Comparison of ENCODE assay signal across 20 cellular contexts in the genomic region with DNA sequence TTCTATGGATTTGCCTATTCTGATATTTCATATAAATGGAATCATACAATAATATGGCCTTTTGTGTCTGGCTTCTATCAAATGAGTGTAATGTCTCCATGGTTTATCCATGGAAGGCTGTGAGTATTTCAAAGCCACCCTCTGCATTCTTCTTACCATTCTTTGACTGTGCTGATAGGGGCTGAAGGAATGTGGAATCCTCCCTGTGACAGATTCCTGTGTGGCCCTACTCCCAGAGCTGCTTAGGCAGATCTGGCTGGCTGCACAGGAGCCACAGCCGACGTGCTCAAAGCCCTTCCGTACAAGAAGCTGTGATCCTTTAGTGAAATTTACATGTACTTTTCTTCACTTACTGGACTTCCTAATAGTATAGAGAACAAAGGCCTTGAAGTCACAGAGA.
"Had no signal": no experiment of that assay in that cellular context is flagged by ENCODE, and none has a peak within 500 bp of the region (broad histone marks: within the 10 kb centered on the region; RNA-seq: fewer than 3 reads in every experiment).

No MANE protein-coding gene starts in this region.

- DNase-seq: activated CD4-positive, alpha-beta T cell treated with anti-CD3 and anti-CD28 coated beads for 48 hours; activated CD4-positive, alpha-beta T cell treated with anti-CD3 and anti-CD28 coated beads, Interleukin-2, amount 50 U/mL, for 4 hours; activated CD4-positive, CD25-positive, alpha-beta regulatory T cell treated with anti-CD3 and anti-CD28 coated beads, Interleukin-2, amount 50 U/mL, for 72 hours; activated CD8-positive, alpha-beta memory T cell treated with anti-CD3 and anti-CD28 coated beads, Interleukin-2, amount 50 U/mL, for 48 hours; activated CD8-positive, alpha-beta T cell treated with anti-CD3 and anti-CD28 coated beads, Interleukin-2, amount 10 ng/mL, durations not matched to agents 7 days and 5 days; activated naive CD4-positive, alpha-beta T cell treated with anti-CD3 and anti-CD28 coated beads, Interleukin-2, amount 50 U/mL, for 16 hours; activated naive CD8-positive, alpha-beta T cell treated with anti-CD3 and anti-CD28 coated beads, Interleukin-2, amount 10 ng/mL, durations not matched to agents 7 days and 5 days; activated T-cell treated with anti-CD3 and anti-CD28 coated beads, Interleukin-2, amount 50 U/mL, for 1 hour; adrenal gland; anterior cingulate cortex; Kasumi-1; NCI-H1105 treated with DMSO at 0.1 percent for 48 hours; NCI-H1436 treated with DMSO at 0.1 percent for 48 hours; NCI-H187; NCI-H2081; PC-3; SHP77 had no signal

- ATAC-seq: activated CD8-positive, alpha-beta T cell treated with anti-CD3 and anti-CD28 coated beads, Interleukin-2, amount 10 ng/mL, durations not matched to agents 7 days and 5 days; K562; PC-3; WTC11 had no signal

- FAIRE-seq: K562, RCC 7860 had no signal

- H3K4me1 ChIP-seq: adrenal gland had no signal

- H3K36me3 ChIP-seq: adrenal gland had no signal

- H3K9me3 ChIP-seq: adrenal gland had no signal

- H3K27ac ChIP-seq: adrenal gland had no signal

- H3K4me3 ChIP-seq: adrenal gland, K562 had no signal
